1 cellular context compared by ENCODE assay signal in the genomic region with DNA sequence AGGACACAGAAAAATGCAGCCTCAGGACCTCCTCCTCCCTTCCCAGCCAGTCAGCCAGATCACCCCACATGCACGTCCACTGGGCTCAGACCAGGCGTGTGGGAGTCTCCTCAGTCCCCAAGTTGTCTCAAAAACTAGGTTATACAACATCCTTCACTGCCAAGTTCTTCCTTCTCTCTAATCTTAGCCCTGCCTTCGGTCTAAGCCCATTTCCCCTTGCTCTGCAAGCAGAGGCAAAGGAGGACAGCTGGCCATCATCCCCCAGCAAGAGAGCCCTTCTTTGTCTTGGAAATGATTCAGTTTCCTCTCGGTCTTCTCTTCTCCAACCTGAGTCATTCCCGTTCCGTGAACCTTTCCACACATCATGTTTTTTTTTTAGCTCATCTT.
A peak's percentile ranks its signal among the peaks of the same experiment; 100 is the strongest.
TF ChIP-seq lines count a peak whose summit lies in the region.

No MANE protein-coding gene starts in this region.

TF ChIP-seq in SK-N-SH, 30 proteins besides CTCF, POLR2A, EP300 and RAD21 (continued from another document):
- peak; percentile 41 for TF ChIP-seq TCF12 (IDR thresholded peaks at IDR 0.05)
- TF ChIP-seq FOSL2 (IDR thresholded peaks at IDR 0.05; ENCODE audit: borderline replicate concordance, low read depth) = peak; percentile 56; the same call in 1 of the 2 replicates
- TF ChIP-seq, protein P1, sequence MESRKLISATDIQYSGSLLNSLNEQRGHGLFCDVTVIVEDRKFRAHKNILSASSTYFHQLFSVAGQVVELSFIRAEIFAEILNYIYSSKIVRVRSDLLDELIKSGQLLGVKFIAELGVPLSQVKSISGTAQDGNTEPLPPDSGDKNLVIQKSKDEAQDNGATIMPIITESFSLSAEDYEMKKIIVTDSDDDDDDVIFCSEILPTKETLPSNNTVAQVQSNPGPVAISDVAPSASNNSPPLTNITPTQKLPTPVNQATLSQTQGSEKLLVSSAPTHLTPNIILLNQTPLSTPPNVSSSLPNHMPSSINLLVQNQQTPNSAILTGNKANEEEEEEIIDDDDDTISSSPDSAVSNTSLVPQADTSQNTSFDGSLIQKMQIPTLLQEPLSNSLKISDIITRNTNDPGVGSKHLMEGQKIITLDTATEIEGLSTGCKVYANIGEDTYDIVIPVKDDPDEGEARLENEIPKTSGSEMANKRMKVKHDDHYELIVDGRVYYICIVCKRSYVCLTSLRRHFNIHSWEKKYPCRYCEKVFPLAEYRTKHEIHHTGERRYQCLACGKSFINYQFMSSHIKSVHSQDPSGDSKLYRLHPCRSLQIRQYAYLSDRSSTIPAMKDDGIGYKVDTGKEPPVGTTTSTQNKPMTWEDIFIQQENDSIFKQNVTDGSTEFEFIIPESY (IDR thresholded peaks at IDR 0.05; ENCODE audit: borderline replicate concordance, low read depth) = no peak
- TF ChIP-seq, protein P2, sequence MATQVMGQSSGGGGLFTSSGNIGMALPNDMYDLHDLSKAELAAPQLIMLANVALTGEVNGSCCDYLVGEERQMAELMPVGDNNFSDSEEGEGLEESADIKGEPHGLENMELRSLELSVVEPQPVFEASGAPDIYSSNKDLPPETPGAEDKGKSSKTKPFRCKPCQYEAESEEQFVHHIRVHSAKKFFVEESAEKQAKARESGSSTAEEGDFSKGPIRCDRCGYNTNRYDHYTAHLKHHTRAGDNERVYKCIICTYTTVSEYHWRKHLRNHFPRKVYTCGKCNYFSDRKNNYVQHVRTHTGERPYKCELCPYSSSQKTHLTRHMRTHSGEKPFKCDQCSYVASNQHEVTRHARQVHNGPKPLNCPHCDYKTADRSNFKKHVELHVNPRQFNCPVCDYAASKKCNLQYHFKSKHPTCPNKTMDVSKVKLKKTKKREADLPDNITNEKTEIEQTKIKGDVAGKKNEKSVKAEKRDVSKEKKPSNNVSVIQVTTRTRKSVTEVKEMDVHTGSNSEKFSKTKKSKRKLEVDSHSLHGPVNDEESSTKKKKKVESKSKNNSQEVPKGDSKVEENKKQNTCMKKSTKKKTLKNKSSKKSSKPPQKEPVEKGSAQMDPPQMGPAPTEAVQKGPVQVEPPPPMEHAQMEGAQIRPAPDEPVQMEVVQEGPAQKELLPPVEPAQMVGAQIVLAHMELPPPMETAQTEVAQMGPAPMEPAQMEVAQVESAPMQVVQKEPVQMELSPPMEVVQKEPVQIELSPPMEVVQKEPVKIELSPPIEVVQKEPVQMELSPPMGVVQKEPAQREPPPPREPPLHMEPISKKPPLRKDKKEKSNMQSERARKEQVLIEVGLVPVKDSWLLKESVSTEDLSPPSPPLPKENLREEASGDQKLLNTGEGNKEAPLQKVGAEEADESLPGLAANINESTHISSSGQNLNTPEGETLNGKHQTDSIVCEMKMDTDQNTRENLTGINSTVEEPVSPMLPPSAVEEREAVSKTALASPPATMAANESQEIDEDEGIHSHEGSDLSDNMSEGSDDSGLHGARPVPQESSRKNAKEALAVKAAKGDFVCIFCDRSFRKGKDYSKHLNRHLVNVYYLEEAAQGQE (IDR thresholded peaks at IDR 0.05; ENCODE audit: low read depth, low read length) = no peak
TF ChIP-seq in SK-N-SH: peak in this region for 3.
